ENCODE assay signal across 1 cellular context in genomic region chr4:6884341-6884870, GRCh38.
TF ChIP-seq lines count a peak whose summit lies in the region.

No MANE protein-coding gene starts in this region.

TF ChIP-seq in H1, 55 proteins besides CTCF, POLR2A, EP300 and RAD21:
- TF ChIP-seq RBBP5 (IDR thresholded peaks at IDR 0.05; ENCODE audit: borderline replicate concordance, low read depth, low read length) (no peak), CHD1 (IDR thresholded peaks at IDR 0.05; ENCODE audit: low read depth, low read length) (no peak), RXRA (IDR thresholded peaks at IDR 0.05; ENCODE audit: insufficient read depth, low read depth, low read length) (no peak), SIX5 (IDR thresholded peaks at IDR 0.05; ENCODE audit: low read depth, low read length) (no peak), KDM5A (IDR thresholded peaks at IDR 0.05; ENCODE audit: low read length) (no peak), CBX5 (IDR thresholded peaks at IDR 0.05; ENCODE audit: low read depth, low read length) (no peak)
